1 cellular context compared by ENCODE assay signal in the genomic region with DNA sequence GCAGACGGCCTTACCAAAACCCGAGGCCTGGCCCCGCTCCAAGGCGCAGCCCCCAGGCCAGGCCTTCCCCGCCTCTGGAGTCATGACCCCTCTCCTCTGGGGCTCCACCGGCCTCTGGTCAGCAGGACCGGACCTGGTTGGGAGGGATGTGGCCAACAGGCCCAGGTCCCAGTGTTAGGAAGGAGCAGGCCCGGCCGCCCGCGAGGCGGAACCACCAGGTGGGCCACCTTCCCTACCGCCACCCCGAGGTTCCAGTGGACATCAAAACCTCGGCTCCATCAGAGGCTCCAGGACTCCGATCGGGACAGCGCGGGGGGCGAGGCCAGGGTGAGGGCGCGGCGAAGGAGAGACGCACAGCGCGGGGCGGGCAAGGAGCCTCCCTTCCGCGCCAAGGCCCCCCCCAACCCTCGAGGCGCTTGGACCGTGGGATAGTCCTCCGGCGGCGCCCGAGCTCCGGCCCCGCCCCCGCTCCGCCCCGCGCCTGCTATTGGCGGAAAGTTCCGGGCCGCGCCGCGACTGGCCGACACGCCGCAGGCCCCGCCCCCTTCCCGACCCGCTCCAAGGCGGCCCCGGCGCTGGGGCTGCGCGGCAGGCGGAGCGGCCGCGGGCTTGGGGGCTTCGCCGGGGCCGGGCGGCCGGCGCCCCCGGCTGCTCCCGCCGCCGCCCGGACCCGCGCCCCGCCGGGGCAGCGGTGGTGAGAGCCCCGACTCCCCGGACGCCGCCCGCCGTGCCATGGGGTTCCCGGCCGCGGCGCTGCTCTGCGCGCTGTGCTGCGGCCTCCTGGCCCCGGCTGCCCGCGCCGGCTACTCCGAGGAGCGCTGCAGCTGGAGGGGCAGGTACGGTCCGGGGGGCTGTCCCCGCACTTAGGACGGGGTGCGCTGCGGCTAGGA.
TF ChIP-seq lines count a peak whose summit lies in the region.

Gene METRN, plus strand, starts transcription at position 561 of the 890 bp plus-strand sequence. Its CDS starts 172 bp downstream, at position 733.

TF ChIP-seq in HEK293, 187 proteins besides CTCF, POLR2A, EP300 and RAD21 (continued from another document and continues in another):
- TF ChIP-seq, protein P1, sequence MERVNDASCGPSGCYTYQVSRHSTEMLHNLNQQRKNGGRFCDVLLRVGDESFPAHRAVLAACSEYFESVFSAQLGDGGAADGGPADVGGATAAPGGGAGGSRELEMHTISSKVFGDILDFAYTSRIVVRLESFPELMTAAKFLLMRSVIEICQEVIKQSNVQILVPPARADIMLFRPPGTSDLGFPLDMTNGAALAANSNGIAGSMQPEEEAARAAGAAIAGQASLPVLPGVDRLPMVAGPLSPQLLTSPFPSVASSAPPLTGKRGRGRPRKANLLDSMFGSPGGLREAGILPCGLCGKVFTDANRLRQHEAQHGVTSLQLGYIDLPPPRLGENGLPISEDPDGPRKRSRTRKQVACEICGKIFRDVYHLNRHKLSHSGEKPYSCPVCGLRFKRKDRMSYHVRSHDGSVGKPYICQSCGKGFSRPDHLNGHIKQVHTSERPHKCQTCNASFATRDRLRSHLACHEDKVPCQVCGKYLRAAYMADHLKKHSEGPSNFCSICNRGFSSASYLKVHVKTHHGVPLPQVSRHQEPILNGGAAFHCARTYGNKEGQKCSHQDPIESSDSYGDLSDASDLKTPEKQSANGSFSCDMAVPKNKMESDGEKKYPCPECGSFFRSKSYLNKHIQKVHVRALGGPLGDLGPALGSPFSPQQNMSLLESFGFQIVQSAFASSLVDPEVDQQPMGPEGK (tag by site-specific recombination; IDR thresholded peaks at IDR 0.05) = peak; percentile 57
- TF ChIP-seq ZNF843 (tag by site-specific recombination; IDR thresholded peaks at IDR 0.05) (no peak), SETDB1 (IDR thresholded peaks at IDR 0.05; ENCODE audit: insufficient read length, low read length) (no peak), ZNF148 (tag by site-specific recombination; IDR thresholded peaks at IDR 0.05; ENCODE audit: borderline replicate concordance) (no peak), ZNF155 (tag by site-specific recombination; IDR thresholded peaks at IDR 0.05) (no peak), ZNF157 (tag by site-specific recombination; IDR thresholded peaks at IDR 0.05) (no peak), GLIS1 (tag by site-specific recombination; IDR thresholded peaks at IDR 0.05) (no peak), ZNF777 (tag by site-specific recombination; IDR thresholded peaks at IDR 0.05; ENCODE audit: borderline replicate concordance) (no peak), ZNF324 (tag by site-specific recombination; IDR thresholded peaks at IDR 0.05) (no peak), ZNF639 (tag by site-specific recombination; IDR thresholded peaks at IDR 0.05) (no peak), YY1 (tag by site-specific recombination; IDR thresholded peaks at IDR 0.05) (no peak), ZNF202 (tag by site-specific recombination; IDR thresholded peaks at IDR 0.05; ENCODE audit: borderline replicate concordance) (no peak), ZNF48 (tag by site-specific recombination; IDR thresholded peaks at IDR 0.05) (no peak), ZNF747 (tag by site-specific recombination; IDR thresholded peaks at IDR 0.05) (no peak), GLI4 (tag by site-specific recombination; IDR thresholded peaks at IDR 0.05) (no peak), ZNF138 (tag by site-specific recombination; IDR thresholded peaks at IDR 0.05; ENCODE audit: borderline replicate concordance) (no peak), ZBTB6 (tag by site-specific recombination; IDR thresholded peaks at IDR 0.05) (peak; percentile 95), ZNF280D (tag by site-specific recombination; IDR thresholded peaks at IDR 0.05) (no peak), ZFP37 (tag by site-specific recombination; IDR thresholded peaks at IDR 0.05) (no peak), ZNF692 (tag by site-specific recombination; IDR thresholded peaks at IDR 0.05) (0 out of 2 replicates have a peak, but pooled peaks have one; percentile 12), ZNF629 (tag by site-specific recombination; IDR thresholded peaks at IDR 0.05) (no peak), ZNF174 (tag by site-specific recombination; IDR thresholded peaks at IDR 0.05) (no peak), ZNF10 (tag by site-specific recombination; IDR thresholded peaks at IDR 0.05) (no peak), ZNF585B (tag by site-specific recombination; IDR thresholded peaks at IDR 0.05) (no peak), ZNF292 (tag by site-specific recombination; IDR thresholded peaks at IDR 0.05; ENCODE audit: borderline replicate concordance, low read depth) (no peak), ZNF514 (tag by site-specific recombination; IDR thresholded peaks at IDR 0.05) (no peak), ZNF76 (tag by site-specific recombination; IDR thresholded peaks at IDR 0.05; ENCODE audit: borderline replicate concordance, low read depth) (peak; percentile 29; the same call in 1 of the 2 replicates), ZEB2 (tag by site-specific recombination; IDR thresholded peaks at IDR 0.05) (no peak), ZNF2 (tag by site-specific recombination; IDR thresholded peaks at IDR 0.05) (no peak), MEIS1 (CRISPR knock-in tag; IDR thresholded peaks at IDR 0.05; ENCODE audit: borderline replicate concordance) (no peak), ZNF596 (tag by site-specific recombination; IDR thresholded peaks at IDR 0.05) (no peak), ZFP69B (tag by site-specific recombination; IDR thresholded peaks at IDR 0.05) (no peak), ZSCAN23 (tag by site-specific recombination; IDR thresholded peaks at IDR 0.05) (no peak), PRDM6 (tag by site-specific recombination; IDR thresholded peaks at IDR 0.05) (no peak), HOXA7 (CRISPR knock-in tag; IDR thresholded peaks at IDR 0.05; ENCODE audit: borderline replicate concordance) (no peak), ZNF658 (tag by site-specific recombination; IDR thresholded peaks at IDR 0.05) (no peak)
- TF ChIP-seq, protein P2, sequence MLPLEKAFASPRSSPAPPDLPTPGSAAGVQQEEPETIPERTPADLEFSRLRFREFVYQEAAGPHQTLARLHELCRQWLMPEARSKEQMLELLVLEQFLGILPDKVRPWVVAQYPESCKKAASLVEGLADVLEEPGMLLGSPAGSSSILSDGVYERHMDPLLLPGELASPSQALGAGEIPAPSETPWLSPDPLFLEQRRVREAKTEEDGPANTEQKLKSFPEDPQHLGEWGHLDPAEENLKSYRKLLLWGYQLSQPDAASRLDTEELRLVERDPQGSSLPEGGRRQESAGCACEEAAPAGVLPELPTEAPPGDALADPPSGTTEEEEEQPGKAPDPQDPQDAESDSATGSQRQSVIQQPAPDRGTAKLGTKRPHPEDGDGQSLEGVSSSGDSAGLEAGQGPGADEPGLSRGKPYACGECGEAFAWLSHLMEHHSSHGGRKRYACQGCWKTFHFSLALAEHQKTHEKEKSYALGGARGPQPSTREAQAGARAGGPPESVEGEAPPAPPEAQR (tag by site-specific recombination; IDR thresholded peaks at IDR 0.05) = no peak
- TF ChIP-seq, protein P3, sequence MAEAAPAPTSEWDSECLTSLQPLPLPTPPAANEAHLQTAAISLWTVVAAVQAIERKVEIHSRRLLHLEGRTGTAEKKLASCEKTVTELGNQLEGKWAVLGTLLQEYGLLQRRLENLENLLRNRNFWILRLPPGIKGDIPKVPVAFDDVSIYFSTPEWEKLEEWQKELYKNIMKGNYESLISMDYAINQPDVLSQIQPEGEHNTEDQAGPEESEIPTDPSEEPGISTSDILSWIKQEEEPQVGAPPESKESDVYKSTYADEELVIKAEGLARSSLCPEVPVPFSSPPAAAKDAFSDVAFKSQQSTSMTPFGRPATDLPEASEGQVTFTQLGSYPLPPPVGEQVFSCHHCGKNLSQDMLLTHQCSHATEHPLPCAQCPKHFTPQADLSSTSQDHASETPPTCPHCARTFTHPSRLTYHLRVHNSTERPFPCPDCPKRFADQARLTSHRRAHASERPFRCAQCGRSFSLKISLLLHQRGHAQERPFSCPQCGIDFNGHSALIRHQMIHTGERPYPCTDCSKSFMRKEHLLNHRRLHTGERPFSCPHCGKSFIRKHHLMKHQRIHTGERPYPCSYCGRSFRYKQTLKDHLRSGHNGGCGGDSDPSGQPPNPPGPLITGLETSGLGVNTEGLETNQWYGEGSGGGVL (tag by site-specific recombination; IDR thresholded peaks at IDR 0.05) = peak; percentile 33
